17 cellular contexts compared by ENCODE assay signal in genomic region chr5:75042511-75042910, GRCh38.
"Had no signal": no experiment of that assay in that cellular context is flagged by ENCODE, and none has a peak within 500 bp of the region (broad histone marks: within the 10 kb centered on the region; RNA-seq: fewer than 3 reads in every experiment).

No MANE protein-coding gene starts in this region.

- H3K9me3 Mint-ChIP-seq: endodermal cell; neural progenitor cell; stimulated activated naive B cell treated with anti-CD40 and anti-IgM and Interleukin-4, amounts not matched to agents 10 μg/mL and 1 μg/mL and 100 μg/mL, for 72 hours; type B pancreatic cell; WTC11 had no signal

- H3K27me3 Mint-ChIP-seq: naive thymus-derived CD8-positive, alpha-beta T cell; type B pancreatic cell had no signal

- H3K4me3 Mint-ChIP-seq: endodermal cell; neural progenitor cell; stimulated activated naive B cell treated with anti-CD40 and anti-IgM and Interleukin-4, amounts not matched to agents 10 μg/mL and 1 μg/mL and 100 μg/mL, for 72 hours; type B pancreatic cell; WTC11 had no signal

- H3K27ac ChIP-seq: coronary artery, epithelial cell of prostate, neural progenitor cell, thoracic aorta, vagina had no signal

- H3K4me1 Mint-ChIP-seq: endodermal cell, neural progenitor cell, WTC11 had no signal

- H3K9me3 ChIP-seq: thoracic aorta, vagina had no signal

- H3K27me3 ChIP-seq: neural progenitor cell, vagina had no signal

- H3K36me3 Mint-ChIP-seq: stimulated activated naive B cell treated with anti-CD40 and anti-IgM and Interleukin-4, amounts not matched to agents 10 μg/mL and 1 μg/mL and 100 μg/mL, for 72 hours; WTC11 had no signal

- DNase-seq: activated T-cell treated with anti-CD3 and anti-CD28 coated beads, Interleukin-2, amount 50 U/mL, for 1 hour; endodermal cell; naive thymus-derived CD8-positive, alpha-beta T cell; stimulated activated CD4-positive, alpha-beta T cell treated with anti-CD3 and anti-CD28 coated beads, Interleukin-2, amount 100 ng/mL, for 48 hours; stimulated activated CD8-positive, alpha-beta memory T cell treated with anti-CD3 and anti-CD28 coated beads, Interleukin-4, amount 100 ng/mL, for 48 hours; stimulated activated naive B cell treated with anti-CD40 and anti-IgM and Interleukin-4, amounts not matched to agents 10 μg/mL and 1 μg/mL and 100 μg/mL, for 72 hours; T-helper 9 cell had no signal

- ATAC-seq: left lobe of liver; naive thymus-derived CD8-positive, alpha-beta T cell; sciatic nerve; stimulated activated naive B cell treated with anti-CD40 and anti-IgM and Interleukin-4, amounts not matched to agents 10 μg/mL and 1 μg/mL and 100 μg/mL, for 72 hours; WTC11 had no signal

- H3K4me1 ChIP-seq: neural progenitor cell, vagina had no signal

- H3K4me3 ChIP-seq: coronary artery, lung, neural progenitor cell, thoracic aorta, vagina had no signal

- H3K27ac Mint-ChIP-seq: endodermal cell; neural progenitor cell; stimulated activated naive B cell treated with anti-CD40 and anti-IgM and Interleukin-4, amounts not matched to agents 10 μg/mL and 1 μg/mL and 100 μg/mL, for 72 hours; type B pancreatic cell; WTC11 had no signal

- H3K36me3 ChIP-seq: neural progenitor cell, thoracic aorta, vagina had no signal
